ENCODE assay signal across 31 cellular contexts in the genomic region with DNA sequence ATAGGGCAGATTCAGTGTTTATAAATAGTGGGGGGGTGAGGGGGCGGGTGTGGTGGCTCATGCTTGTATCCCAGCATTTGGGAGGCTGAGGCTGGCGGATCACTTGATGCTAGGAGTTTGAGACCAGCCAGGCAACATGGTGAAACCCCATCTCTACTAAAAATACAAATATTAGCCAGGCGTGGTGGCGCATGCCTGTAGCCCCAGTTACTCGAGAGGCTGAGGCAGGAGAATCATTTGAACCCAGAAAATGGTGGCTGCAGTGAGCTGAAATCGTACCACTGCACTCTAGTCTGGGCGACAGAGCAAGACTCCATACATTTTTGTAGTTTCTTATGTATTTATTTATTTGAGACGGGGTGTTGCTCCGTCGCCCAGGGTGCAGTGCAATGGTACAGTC.
"Had no signal": no experiment of that assay in that cellular context is flagged by ENCODE, and none has a peak within 500 bp of the region (broad histone marks: within the 10 kb centered on the region; RNA-seq: fewer than 3 reads in every experiment).

No MANE protein-coding gene starts in this region.

- H3K4me3 Mint-ChIP-seq: naive thymus-derived CD4-positive, alpha-beta T cell; natural killer cell; nephron; neural progenitor cell; stimulated activated memory B cell treated with anti-CD40 and anti-IgM and Interleukin-4, amounts not matched to agents 10 μg/mL and 1 μg/mL and 100 μg/mL, for 72 hours; stimulated activated naive CD8-positive, alpha-beta T cell treated with anti-CD3 and anti-CD28 coated beads, Interleukin-15, amount 100 ng/mL, for 72 hours; type B pancreatic cell had no signal

- H3K4me1 ChIP-seq: psoas muscle, uterus had no signal

- H3K9me3 ChIP-seq: ovary, psoas muscle, right lobe of liver, sigmoid colon, suprapubic skin, thoracic aorta, thyroid gland, tibial nerve, upper lobe of right lung, uterus had no signal

- H3K79me2 ChIP-seq: parathyroid adenoma had no signal

- ATAC-seq: naive thymus-derived CD4-positive, alpha-beta T cell; natural killer cell; psoas muscle; right cardiac atrium; right lobe of liver; stimulated activated memory B cell treated with anti-CD40 and anti-IgM and Interleukin-4, amounts not matched to agents 10 μg/mL and 1 μg/mL and 100 μg/mL, for 72 hours; stimulated activated naive CD8-positive, alpha-beta T cell treated with anti-CD3 and anti-CD28 coated beads, Interleukin-15, amount 100 ng/mL, for 72 hours; stimulated activated naive CD8-positive, alpha-beta T cell treated with anti-CD3 and anti-CD28 coated beads, Interleukin-15, Interleukin-2, amounts not matched to agents 100 U/mL and 50 U/mL, for 24 hours; upper lobe of right lung had no signal

- H3K27ac ChIP-seq: neural progenitor cell, ovary, parathyroid adenoma, psoas muscle, right lobe of liver, sigmoid colon, suprapubic skin, thoracic aorta, thyroid gland, tibial nerve, upper lobe of right lung, uterus had no signal

- DNase-seq: naive thymus-derived CD4-positive, alpha-beta T cell; natural killer cell; occipital lobe; ovary; posterior cingulate gyrus; psoas muscle; right cardiac atrium; right lobe of liver; sigmoid colon; small intestine; stimulated activated CD4-positive, alpha-beta T cell treated with anti-CD3 and anti-CD28 coated beads, Interleukin-12 subunit alpha, Interleukin-12 subunit beta, amount 100 ng/mL, for 4 hours; stimulated activated CD4-positive, alpha-beta T cell treated with anti-CD3 and anti-CD28 coated beads, Interleukin-1b, Interleukin-23, amount 100 ng/mL, for 48 hours; stimulated activated CD4-positive, alpha-beta T cell treated with anti-CD3 and anti-CD28 coated beads, Interleukin-4, amount 100 ng/mL, for 1 hour; stimulated activated CD4-positive, alpha-beta T cell treated with anti-CD3 and anti-CD28 coated beads, Interleukin-4, amount 100 ng/mL, for 4 hours; stimulated activated CD8-positive, alpha-beta memory T cell treated with anti-CD3 and anti-CD28 coated beads, Interleukin-4, amount 100 ng/mL, for 48 hours; stimulated activated naive CD4-positive, alpha-beta T cell; stimulated activated naive CD8-positive, alpha-beta T cell treated with anti-CD3 and anti-CD28 coated beads, Interleukin-15, amount 100 ng/mL, for 72 hours; stimulated activated naive CD8-positive, alpha-beta T cell treated with anti-CD3 and anti-CD28 coated beads, Interleukin-15, Interleukin-2, amounts not matched to agents 100 U/mL and 50 U/mL, for 24 hours; substantia nigra; thyroid gland; upper lobe of right lung; uterus had no signal

- H3K4me2 ChIP-seq: neural progenitor cell had no signal

- H3K27ac Mint-ChIP-seq: naive thymus-derived CD4-positive, alpha-beta T cell; natural killer cell; nephron; neural progenitor cell; progenitor cell of endocrine pancreas; stimulated activated memory B cell treated with anti-CD40 and anti-IgM and Interleukin-4, amounts not matched to agents 10 μg/mL and 1 μg/mL and 100 μg/mL, for 72 hours; stimulated activated naive CD8-positive, alpha-beta T cell treated with anti-CD3 and anti-CD28 coated beads, Interleukin-15, amount 100 ng/mL, for 72 hours; type B pancreatic cell had no signal

- H2AFZ ChIP-seq: neural progenitor cell, parathyroid adenoma had no signal

- H3K36me3 ChIP-seq: neural progenitor cell, ovary, right lobe of liver, sigmoid colon, suprapubic skin, thoracic aorta, thyroid gland, tibial nerve, upper lobe of right lung, uterus had no signal

- H3K27me3 Mint-ChIP-seq: naive thymus-derived CD4-positive, alpha-beta T cell; progenitor cell of endocrine pancreas; stimulated activated memory B cell treated with anti-CD40 and anti-IgM and Interleukin-4, amounts not matched to agents 10 μg/mL and 1 μg/mL and 100 μg/mL, for 72 hours; stimulated activated naive CD8-positive, alpha-beta T cell treated with anti-CD3 and anti-CD28 coated beads, Interleukin-15, amount 100 ng/mL, for 72 hours; type B pancreatic cell had no signal

- H3K36me3 Mint-ChIP-seq: natural killer cell; neural progenitor cell; stimulated activated memory B cell treated with anti-CD40 and anti-IgM and Interleukin-4, amounts not matched to agents 10 μg/mL and 1 μg/mL and 100 μg/mL, for 72 hours; type B pancreatic cell had no signal

- FAIRE-seq: small intestine had no signal

- H3K4me3 ChIP-seq: neural progenitor cell, ovary, psoas muscle, right lobe of liver, sigmoid colon, suprapubic skin, thoracic aorta, thyroid gland, tibial nerve, upper lobe of right lung, uterus had no signal

- H3K9ac ChIP-seq: neural progenitor cell, parathyroid adenoma had no signal

- H3K27me3 ChIP-seq: neural progenitor cell, ovary, right lobe of liver, sigmoid colon, suprapubic skin, thyroid gland, tibial nerve, upper lobe of right lung, uterus had no signal

- H3K9me3 Mint-ChIP-seq: natural killer cell; nephron; neural progenitor cell; stimulated activated memory B cell treated with anti-CD40 and anti-IgM and Interleukin-4, amounts not matched to agents 10 μg/mL and 1 μg/mL and 100 μg/mL, for 72 hours; stimulated activated naive CD8-positive, alpha-beta T cell treated with anti-CD3 and anti-CD28 coated beads, Interleukin-15, amount 100 ng/mL, for 72 hours; type B pancreatic cell had no signal
